ENCODE assay signal across 8 cellular contexts in genomic region chr12:19739195-19739776, GRCh38.
A peak's percentile ranks its signal among the peaks of the same experiment; 100 is the strongest.
DNase-seq lines count a peak whose midpoint lies in the region; ATAC-seq, FAIRE-seq and TF ChIP-seq lines count a peak whose summit lies in the region.

No MANE protein-coding gene starts in this region.

- ATAC-seq in GM12878, result peak; percentile 70
- ATAC-seq in stimulated activated naive CD8-positive, alpha-beta T cell treated with anti-CD3 and anti-CD28 coated beads, Interleukin-15, amount 100 ng/mL, for 72 hours, result no peak
- no peak for ATAC-seq in HG03520 (IDR thresholded peaks at IDR 0.05; ENCODE audit: unreplicated experiment)

- H3K9me3 Mint-ChIP-seq in stimulated activated naive CD8-positive, alpha-beta T cell treated with anti-CD3 and anti-CD28 coated beads, Interleukin-15, amount 100 ng/mL, for 72 hours, result no peaks in the 10 kb centered on the region

- H3K27ac Mint-ChIP-seq in stimulated activated naive CD8-positive, alpha-beta T cell treated with anti-CD3 and anti-CD28 coated beads, Interleukin-15, amount 100 ng/mL, for 72 hours, result no peak overlapping the region

- intact Hi-C loops in GM12878 (cut with micrococcal nuclease; ENCODE audit: unreplicated experiment), result loop anchor here (1.0 to 5.0 kb wide), 2 partner anchors 178 to 638 kb away; no protein-coding TSS in a partner anchor

- H3K9ac ChIP-seq in GM12878 (ENCODE audit: control insufficient read depth, insufficient read depth, low read length), result no peak overlapping the region

- WGBS in GM12878 (ENCODE audit: insufficient coverage, insufficient replicate concordance, low lambda C conversion rate, missing lambda C conversion rate), result 63% methylated on average over 3 of the region's 3 CpGs

- no peaks in the 10 kb centered on the region for H3K36me3 ChIP-seq in GM12878 (ENCODE audit: control insufficient read depth in 2 of 2, insufficient read depth in 2 of 2, low read length in 1 of 2)

- in situ Hi-C loops in Caki2 (cut with HindIII; ENCODE audit: low pct_unique_long_range_greater_than_20kb, low sequenced_read_pairs), result no loop called here
- in situ Hi-C loops in GM12878 (cut with MboI), result loop anchor here (25.0 kb wide), 1 partner anchor 848 kb away; no protein-coding TSS in a partner anchor

- no peaks in the 10 kb centered on the region for H4K20me1 ChIP-seq in GM12878 (ENCODE audit: control insufficient read depth, insufficient read depth)

- no peak overlapping the region for H3K27ac ChIP-seq in GM12878 (ENCODE audit: control insufficient read depth, insufficient read depth)

- TF ChIP-seq EP300 in GM12878 (IDR thresholded peaks at IDR 0.05; ENCODE audit: borderline replicate concordance in 1 of 2, control insufficient read depth in 1 of 2, low read depth in 2 of 2, low read length in 2 of 2), result no peak

- H3K27me3 Mint-ChIP-seq in stimulated activated naive CD8-positive, alpha-beta T cell treated with anti-CD3 and anti-CD28 coated beads, Interleukin-15, amount 100 ng/mL, for 72 hours, result no peaks in the 10 kb centered on the region

- DNase-seq in Caki2 (ENCODE audit: low read depth), result peak; percentile 38
- peak; percentile 62 for DNase-seq in H4 (ENCODE audit: low spot score)
- peak; percentile 62 for DNase-seq in NCI-H345 (lab: John Stamatoyannopoulos, UW)
- peak; percentile 16 for DNase-seq in GM12878 (ENCODE audit: low read depth, low spot score)
- peak; percentile 45 for DNase-seq in iPS-NIHi11 (ENCODE audit: low spot score)
- peak; percentile 15 to 20 for DNase-seq in stimulated activated naive CD8-positive, alpha-beta T cell treated with anti-CD3 and anti-CD28 coated beads, Interleukin-15, amount 100 ng/mL, for 72 hours
- no peak for DNase-seq in activated T-cell treated with anti-CD3 and anti-CD28 coated beads, Interleukin-2, amount 50 U/mL, for 48 hours

- POLR2A ChIA-PET in GM12878 (lab: Charles Lee), result interaction anchor here (0.5 kb wide), 1 partner anchor 178 kb away, joined by 3 read pairs; no protein-coding TSS in a partner anchor

- peak; percentile 62 for FAIRE-seq in GM12878 (lab: Jason Lieb, UNC)

- no peaks in the 10 kb centered on the region for H3K4me1 Mint-ChIP-seq in stimulated activated naive CD8-positive, alpha-beta T cell treated with anti-CD3 and anti-CD28 coated beads, Interleukin-15, amount 100 ng/mL, for 72 hours

- SMC1A ChIA-PET in GM12878 (lab: Charles Lee; ENCODE audit: uncharacterized antibody, unreplicated experiment), result interaction anchor here (0.6 to 2.4 kb wide), 15 partner anchors 9 to 1445 kb away, joined by 3 to 25 read pairs (median 3); no protein-coding TSS in a partner anchor

- BruUV-seq in GM12878 (replicated peaks; lab: Mats Ljungman, UMichigan), result no TSS peak

- H3K9me3 ChIP-seq in GM12878 (replicated peaks; ENCODE audit: control insufficient read depth, insufficient read depth, low read length), result no peaks in the 10 kb centered on the region

- no peak overlapping the region for H3K4me3 ChIP-seq in GM12878

- RAD21 ChIA-PET in GM12878 (lab: Charles Lee; ENCODE audit: unreplicated experiment), result interaction anchor here (0.5 to 3.0 kb wide), 13 partner anchors 11 to 838 kb away, joined by 3 to 26 read pairs (median 4); no protein-coding TSS in a partner anchor

- no peak overlapping the region for H3K4me3 Mint-ChIP-seq in stimulated activated naive CD8-positive, alpha-beta T cell treated with anti-CD3 and anti-CD28 coated beads, Interleukin-15, amount 100 ng/mL, for 72 hours

- no peaks in the 10 kb centered on the region for H3K4me1 ChIP-seq in GM12878 (ENCODE audit: control insufficient read depth, insufficient read depth, low read length)

- no peak overlapping the region for H3K4me2 ChIP-seq in GM12878 (ENCODE audit: control insufficient read depth, insufficient read depth)

- H2AFZ ChIP-seq in GM12878 (ENCODE audit: control insufficient read depth, low read depth, low read length), result no peak overlapping the region

- no peaks in the 10 kb centered on the region for H3K27me3 ChIP-seq in GM12878 (replicated peaks in 1 of 2; ENCODE audit: control insufficient read depth in 2 of 2, insufficient read depth in 2 of 2, low read length in 1 of 2)

- CTCF ChIA-PET in GM12878 (lab: Yijun Ruan, JAX), result interaction anchor here (0.6 to 2.9 kb wide), 25 partner anchors 8 to 687 kb away, joined by 3 to 41 read pairs (median 4); no protein-coding TSS in a partner anchor

- no peak for TF ChIP-seq POLR2A in GM12878 (IDR thresholded peaks at IDR 0.05; ENCODE audit: low read depth, low read length)

- TF ChIP-seq CTCF in GM12878 (IDR thresholded peaks at IDR 0.05 in 2 of 3, conservative IDR thresholded peaks at IDR 0.05 in 1 of 3; ENCODE audit: control insufficient read depth in 2 of 3, extremely low read depth in 1 of 3, insufficient read depth in 1 of 3, low read depth in 3 of 3, low read length in 3 of 3), result peak; percentile 47 to 62 (median 53)

- no peaks in the 10 kb centered on the region for H3K79me2 ChIP-seq in GM12878 (ENCODE audit: control insufficient read depth, insufficient read depth, low read length)

- peak; percentile 75 for TF ChIP-seq RAD21 in GM12878 (IDR thresholded peaks at IDR 0.05; ENCODE audit: insufficient read depth, low read depth, low read length)

TF ChIP-seq in GM12878, 131 proteins besides CTCF, POLR2A, EP300 and RAD21:
- TF ChIP-seq CBFB (IDR thresholded peaks at IDR 0.05; ENCODE audit: low read depth), result no peak
- TF ChIP-seq SMC3 (IDR thresholded peaks at IDR 0.05; ENCODE audit: borderline replicate concordance, low read length), result peak; percentile 73; the same call in 1 of the 2 replicates

Comparison
In these comparisons a context has a peak if more than half of its experiments do, and no peak if none do; other contexts are left out.
1. DNase-seq: peak in Caki2 (single experiment), H4 (single experiment), NCI-H345 (single experiment), GM12878 (single experiment), iPS-NIHi11 (single experiment) and stimulated activated naive CD8-positive, alpha-beta T cell treated with anti-CD3 and anti-CD28 coated beads, Interleukin-15, amount 100 ng/mL, for 72 hours (2 of 2); none in activated T-cell treated with anti-CD3 and anti-CD28 coated beads, Interleukin-2, amount 50 U/mL, for 48 hours (0 of 2).